ENCODE assay signal across 8 cellular contexts in genomic region chr19:23762884-23763711, GRCh38. TPM values are rescaled to one million over a fixed set of nuclear protein-coding genes. Genes with fewer than 3 reads are reported as not detected.
DNase-seq lines count a peak whose midpoint lies in the region; FAIRE-seq and TF ChIP-seq lines count a peak whose summit lies in the region.

No MANE protein-coding gene starts in this region.

- intact Hi-C loops in activated CD4-positive, alpha-beta T cell treated with anti-CD3 and anti-CD28 coated beads, Interleukin-2, amount 10 ng/mL, durations not matched to agents 24 days and 14 days (cut with micrococcal nuclease): loop anchor here (10.0 kb wide), 1 partner anchor 368 kb away; the partner anchor contains the start of gene ZNF91
- intact Hi-C loops in A673 (cut with micrococcal nuclease; ENCODE audit: unreplicated experiment): no loop called here

- peak overlapping the region; percentile 64 for H3K27ac Mint-ChIP-seq in activated CD4-positive, alpha-beta T cell treated with anti-CD3 and anti-CD28 coated beads, Interleukin-2, amount 10 ng/mL, durations not matched to agents 24 days and 14 days

- peaks cover 6% of the 10 kb centered on the region for H3K9me3 ChIP-seq in A673 (ENCODE audit: low read depth, low read length, poor library complexity, severe bottlenecking)

- H3K4me1 ChIP-seq in A673 (ENCODE audit: insufficient read depth, low read length, poor library complexity, severe bottlenecking): no peaks in the 10 kb centered on the region

- peaks cover 13% of the 10 kb centered on the region for H3K4me1 Mint-ChIP-seq in activated CD4-positive, alpha-beta T cell treated with anti-CD3 and anti-CD28 coated beads, Interleukin-2, amount 10 ng/mL, durations not matched to agents 24 days and 14 days

- no peaks in the 10 kb centered on the region for H3K27me3 ChIP-seq in A673 (replicated peaks; ENCODE audit: insufficient read depth, low read depth, low read length, poor library complexity)

- peak; percentile 59 to 64 for DNase-seq in AML-193 (lab: John Stamatoyannopoulos, UW)
- peak; percentile 12 for DNase-seq in GM19239 (ENCODE audit: insufficient read length, low spot score)
- DNase-seq in M059J (ENCODE audit: low read depth): peak; percentile 85
- DNase-seq in activated CD4-positive, alpha-beta T cell treated with anti-CD3 and anti-CD28 coated beads, Interleukin-2, amount 10 ng/mL, durations not matched to agents 24 days and 14 days: peak; percentile 92
- DNase-seq in coronary artery (ENCODE audit: low spot score): peak; percentile 84
- DNase-seq in left kidney (ENCODE audit: low read depth, low spot score): peak; percentile 97
- DNase-seq in stimulated activated CD4-positive, alpha-beta T cell treated with anti-CD3 and anti-CD28 coated beads, Interleukin-1b, Interleukin-23, amount 100 ng/mL, for 48 hours: peak; percentile 82
- no peak for DNase-seq in A673 (ENCODE audit: low spot score)

- no peaks in the 10 kb centered on the region for H3K36me3 ChIP-seq in A673 (ENCODE audit: insufficient read depth, low read length, poor library complexity, severe bottlenecking)

- no TSS peak for BruUV-seq in A673 (replicated peaks; lab: Mats Ljungman, UMichigan)

- H3K36me3 Mint-ChIP-seq in activated CD4-positive, alpha-beta T cell treated with anti-CD3 and anti-CD28 coated beads, Interleukin-2, amount 10 ng/mL, durations not matched to agents 24 days and 14 days (ENCODE audit: low read depth): peaks cover 12% of the 10 kb centered on the region

- CTCF ChIA-PET in A673 (lab: Charles Lee): no interaction called here

- H3K9me3 Mint-ChIP-seq in activated CD4-positive, alpha-beta T cell treated with anti-CD3 and anti-CD28 coated beads, Interleukin-2, amount 10 ng/mL, durations not matched to agents 24 days and 14 days: peaks cover 14% of the 10 kb centered on the region

- H3K4me3 ChIP-seq in coronary artery: peak overlapping the region; percentile 89
- H3K4me3 ChIP-seq in A673 (ENCODE audit: low read depth, low read length, poor library complexity, severe bottlenecking): no peak overlapping the region

- TF ChIP-seq CTCF in coronary artery (IDR thresholded peaks at IDR 0.05) (no peak), A673 (conservative IDR thresholded peaks at IDR 0.05; ENCODE audit: low read depth, low read length) (no peak)

- POLR2A ChIA-PET in A673 (lab: Charles Lee; ENCODE audit: low non-redundant PET): no interaction called here

- peak; percentile 26 for FAIRE-seq in GM19239 (lab: Jason Lieb, UNC)

- no peaks in the 10 kb centered on the region for H3K27me3 Mint-ChIP-seq in activated CD4-positive, alpha-beta T cell treated with anti-CD3 and anti-CD28 coated beads, Interleukin-2, amount 10 ng/mL, durations not matched to agents 24 days and 14 days

- H3K4me3 Mint-ChIP-seq in activated CD4-positive, alpha-beta T cell treated with anti-CD3 and anti-CD28 coated beads, Interleukin-2, amount 10 ng/mL, durations not matched to agents 24 days and 14 days: peak overlapping the region; percentile 89

- H3K27ac ChIP-seq in coronary artery: peak overlapping the region; percentile 22 to 67
- H3K27ac ChIP-seq in A673 (ENCODE audit: low read depth, low read length, poor library complexity, severe bottlenecking): no peak overlapping the region

RNA-seq across cellular contexts. Expression of gene ZNF681, which starts 4.4 kb away (rescaled TPM):
- total RNA-seq in M059J (2014; rRNA removed; shearing (Covaris generic)): 1.1 and 3.1 TPM in 2 replicates
- 2.6 and 3.0 TPM in 2 replicates for total RNA-seq in activated CD4-positive, alpha-beta T cell treated with anti-CD3 and anti-CD28 coated beads, Interleukin-2, amount 10 ng/mL, durations not matched to agents 24 days and 14 days
- total RNA-seq in A673 (2021): 0.07 and 0.15 TPM in 2 replicates
